11 cellular contexts compared by ENCODE assay signal in genomic region chr13:25980255-25980654, GRCh38.
DNase-seq lines count a peak whose midpoint lies in the region; ATAC-seq and TF ChIP-seq lines count a peak whose summit lies in the region.
"Had no signal": no experiment of that assay in that cellular context is flagged by ENCODE, and none has a peak within 500 bp of the region (broad histone marks: within the 10 kb centered on the region; RNA-seq: fewer than 3 reads in every experiment).

No MANE protein-coding gene starts in this region.

- peaks cover 5% of the 10 kb centered on the region in 3 donors for H3K4me1 Mint-ChIP-seq in CD8-positive, alpha-beta memory T cell

- no peaks in the 10 kb centered on the region for H3K9me3 ChIP-seq in CD8-positive, alpha-beta memory T cell (ENCODE audit: low read length)
- H3K9me3 ChIP-seq: ascending aorta had no signal

- H3K27ac Mint-ChIP-seq in CD8-positive, alpha-beta memory T cell, result peak overlapping the region in 1 of 8 donors; percentile 67
- H3K27ac Mint-ChIP-seq: T-helper 1 cell treated with Interleukin-12 subunit alpha and Interleukin-12 subunit beta and Interleukin-4 antibody, amounts not matched to agents 30 μg/mL and 1 μg/mL, for 36 hours had no signal

- no peak overlapping the region for H3K4me3 ChIP-seq in AG10803 (ENCODE audit: low read length)
- no peak overlapping the region for H3K4me3 ChIP-seq in CD8-positive, alpha-beta memory T cell (ENCODE audit: low read length)
- H3K4me3 ChIP-seq: ascending aorta, lung had no signal

- DNase-seq in AG10803 (ENCODE audit: low read depth), result peak; percentile 18
- DNase-seq in H4 (ENCODE audit: low spot score), result peak; percentile 29
- peak; percentile 70 for DNase-seq in SK-N-DZ (ENCODE audit: low spot score)
- DNase-seq in islet precursor cell, result peak; percentile 75
- DNase-seq in CD8-positive, alpha-beta memory T cell, result no peak

- no peaks in the 10 kb centered on the region for H3K27me3 ChIP-seq in CD8-positive, alpha-beta memory T cell (ENCODE audit: insufficient read depth, low read length, poor library complexity, severe bottlenecking)
- H3K27me3 ChIP-seq: ascending aorta had no signal

- H3K4me1 ChIP-seq in CD8-positive, alpha-beta memory T cell (ENCODE audit: insufficient read depth, low read length), result peaks cover 7% of the 10 kb centered on the region
- H3K4me1 ChIP-seq: ascending aorta had no signal

- no peak for ATAC-seq in HG02642 (IDR thresholded peaks at IDR 0.05; ENCODE audit: poor library complexity, unreplicated experiment)
- ATAC-seq in HG02588 (IDR thresholded peaks at IDR 0.05; ENCODE audit: unreplicated experiment), result no peak
- no peak for ATAC-seq in GM19351 (IDR thresholded peaks at IDR 0.05; ENCODE audit: unreplicated experiment)

- peak; percentile 48 for TF ChIP-seq CTCF in AG10803 (conservative IDR thresholded peaks at IDR 0.05; ENCODE audit: low read length)

- peaks cover 0 to 2% (median 0%) of the 10 kb centered on the region in 3 donors for H3K36me3 Mint-ChIP-seq in CD8-positive, alpha-beta memory T cell

- H3K9me3 Mint-ChIP-seq in CD8-positive, alpha-beta memory T cell, result no peaks in the 10 kb centered on the region
- H3K9me3 Mint-ChIP-seq: T-helper 1 cell treated with Interleukin-12 subunit alpha and Interleukin-12 subunit beta and Interleukin-4 antibody, amounts not matched to agents 30 μg/mL and 1 μg/mL, for 36 hours had no signal

- no peaks in the 10 kb centered on the region for H3K36me3 ChIP-seq in CD8-positive, alpha-beta memory T cell (ENCODE audit: insufficient read depth, low read length)
- H3K36me3 ChIP-seq: ascending aorta had no signal

- H3K27ac ChIP-seq in CD8-positive, alpha-beta memory T cell (ENCODE audit: low read depth, low read length), result no peak overlapping the region
- H3K27ac ChIP-seq: ascending aorta had no signal

- CTCF ChIA-PET in CD8-positive, alpha-beta memory T cell (lab: Charles Lee), result no interaction called here

- no peak overlapping the region for H3K4me3 Mint-ChIP-seq in CD8-positive, alpha-beta memory T cell
- H3K4me3 Mint-ChIP-seq: T-helper 1 cell treated with Interleukin-12 subunit alpha and Interleukin-12 subunit beta and Interleukin-4 antibody, amounts not matched to agents 30 μg/mL and 1 μg/mL, for 36 hours had no signal

- H3K27me3 Mint-ChIP-seq in CD8-positive, alpha-beta memory T cell, result peaks cover 4% of the 10 kb centered on the region in 2 donors

- POLR2A ChIA-PET in CD8-positive, alpha-beta memory T cell (lab: Charles Lee), result no interaction called here

Comparison
In these comparisons a context has a peak if more than half of its experiments do, and no peak if none do; other contexts are left out.
1. DNase-seq: peak in AG10803 (single experiment), H4 (single experiment), SK-N-DZ (single experiment) and islet precursor cell (single experiment); none in CD8-positive, alpha-beta memory T cell (0 of 5).